ENCODE assay signal across 8 cellular contexts in the genomic region with DNA sequence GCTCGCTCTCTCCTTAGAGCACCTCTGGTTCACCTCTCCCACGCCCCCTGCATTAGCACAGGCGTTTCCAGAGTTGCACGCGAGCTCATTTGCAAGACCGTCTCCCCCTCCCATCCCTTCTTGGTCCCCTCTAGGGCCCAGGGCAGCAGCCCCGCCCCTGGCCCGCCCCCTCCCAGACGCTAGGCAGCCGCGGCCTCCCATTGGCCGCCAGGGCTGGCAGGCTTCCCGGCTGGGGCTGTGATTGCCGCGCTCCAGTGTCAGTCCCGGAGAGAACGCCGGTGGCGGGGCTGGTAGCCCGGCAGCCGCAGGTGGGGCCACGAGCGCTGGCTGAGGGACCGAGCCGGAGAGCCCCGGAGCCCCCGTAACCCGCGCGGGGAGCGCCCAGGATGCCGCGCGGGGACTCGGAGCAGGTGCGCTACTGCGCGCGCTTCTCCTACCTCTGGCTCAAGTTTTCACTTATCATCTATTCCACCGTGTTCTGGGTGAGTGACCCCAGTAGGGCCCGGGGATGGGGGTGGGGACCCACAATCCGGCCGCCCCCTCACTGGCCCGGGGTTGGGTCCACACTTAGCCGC. TPM values are rescaled to one million over a fixed set of nuclear protein-coding genes. Genes with fewer than 3 reads are reported as not detected.
DNase-seq lines count a peak whose midpoint lies in the region; ATAC-seq and TF ChIP-seq lines count a peak whose summit lies in the region.

Gene TSPAN15 (plus strand): TSS at position 257 of the 575 bp plus-strand sequence. CDS start 130 bp downstream, at position 387.

- H4K20me1 ChIP-seq in Loucy (ENCODE audit: insufficient read depth, low read length, poor library complexity, severe bottlenecking): no peaks in the 10 kb centered on the region

- DNase-seq in COLO668 (lab: John Stamatoyannopoulos, UW; ENCODE audit: unreplicated experiment) (peak; percentile 92), glomerular visceral epithelial cell (ENCODE audit: extremely low spot score) (peak; percentile 79), nucleus accumbens (lab: John Stamatoyannopoulos, UW) (peak in 55 of 56 donors; percentile 55 to 98 (median 91))
- DNase-seq in activated naive CD4-positive, alpha-beta T cell treated with anti-CD3 and anti-CD28 coated beads, Interleukin-2, amount 50 U/mL, for 16 hours: peak; percentile 81

- H3K9me2 ChIP-seq in Loucy (replicated peaks; ENCODE audit: low read depth, low read length): no peaks in the 10 kb centered on the region

- peak within 1 kb of the TSS; percentile 60 for H3K4me3 ChIP-seq in Loucy (ENCODE audit: low read length, poor library complexity, severe bottlenecking)

- H3K36me3 ChIP-seq in Loucy (ENCODE audit: insufficient read depth, low read length): no peaks in the 10 kb centered on the region

- no peak within 1 kb of the TSS for H3K9ac ChIP-seq in Loucy (ENCODE audit: low read depth, low read length, poor library complexity, severe bottlenecking)

- no peaks in the 10 kb centered on the region for H3K79me2 ChIP-seq in Loucy (ENCODE audit: insufficient read depth, low read length)

- H3F3A ChIP-seq in Loucy (ENCODE audit: low read depth): no peaks in the 10 kb centered on the region

- H3K4me2 ChIP-seq in Loucy (ENCODE audit: low read depth, low read length, poor library complexity, severe bottlenecking): peak within 1 kb of the TSS; percentile 52

- peak; percentile 84 for ATAC-seq in GM21619 (IDR thresholded peaks at IDR 0.05; ENCODE audit: unreplicated experiment)
- peak; percentile 91 for ATAC-seq in SK-N-SH treated with all-trans-retinoic acid at 6 μM for 48 hours

- peak within 1 kb of the TSS; percentile 72 for H2AFZ ChIP-seq in Loucy (ENCODE audit: low read length)

- no peaks in the 10 kb centered on the region for H3K9me3 ChIP-seq in Loucy (ENCODE audit: insufficient read depth, low read depth, low read length)

- no peak for TF ChIP-seq CTCF in Loucy (conservative IDR thresholded peaks at IDR 0.05; ENCODE audit: low read length)
- no peak for TF ChIP-seq CTCF in subcutaneous adipose tissue (IDR thresholded peaks at IDR 0.05; ENCODE audit: low read depth)

- peaks cover 14% of the 10 kb centered on the region for H3K4me1 ChIP-seq in Loucy (ENCODE audit: insufficient read depth, low read length, poor library complexity, severe bottlenecking)

- H3K27me3 ChIP-seq in Loucy (ENCODE audit: insufficient read depth, low read length, poor library complexity, severe bottlenecking): no peaks in the 10 kb centered on the region

TF ChIP-seq in SK-N-SH treated with all-trans-retinoic acid at 6 μM for 48 hours, 23 proteins besides CTCF, POLR2A, EP300 and RAD21:
- TF ChIP-seq ZC3H10 (CRISPR knock-in tag; IDR thresholded peaks at IDR 0.05) (no peak), BACH2 (CRISPR knock-in tag; IDR thresholded peaks at IDR 0.05; ENCODE audit: borderline replicate concordance) (no peak), PPARA (CRISPR knock-in tag; IDR thresholded peaks at IDR 0.05; ENCODE audit: borderline replicate concordance) (no peak), ESRRG (CRISPR knock-in tag; IDR thresholded peaks at IDR 0.05) (no peak), CREB5 (CRISPR knock-in tag; IDR thresholded peaks at IDR 0.05; ENCODE audit: low read depth) (no peak), ZNF8 (CRISPR knock-in tag; IDR thresholded peaks at IDR 0.05) (no peak)
- TF ChIP-seq, protein P1, sequence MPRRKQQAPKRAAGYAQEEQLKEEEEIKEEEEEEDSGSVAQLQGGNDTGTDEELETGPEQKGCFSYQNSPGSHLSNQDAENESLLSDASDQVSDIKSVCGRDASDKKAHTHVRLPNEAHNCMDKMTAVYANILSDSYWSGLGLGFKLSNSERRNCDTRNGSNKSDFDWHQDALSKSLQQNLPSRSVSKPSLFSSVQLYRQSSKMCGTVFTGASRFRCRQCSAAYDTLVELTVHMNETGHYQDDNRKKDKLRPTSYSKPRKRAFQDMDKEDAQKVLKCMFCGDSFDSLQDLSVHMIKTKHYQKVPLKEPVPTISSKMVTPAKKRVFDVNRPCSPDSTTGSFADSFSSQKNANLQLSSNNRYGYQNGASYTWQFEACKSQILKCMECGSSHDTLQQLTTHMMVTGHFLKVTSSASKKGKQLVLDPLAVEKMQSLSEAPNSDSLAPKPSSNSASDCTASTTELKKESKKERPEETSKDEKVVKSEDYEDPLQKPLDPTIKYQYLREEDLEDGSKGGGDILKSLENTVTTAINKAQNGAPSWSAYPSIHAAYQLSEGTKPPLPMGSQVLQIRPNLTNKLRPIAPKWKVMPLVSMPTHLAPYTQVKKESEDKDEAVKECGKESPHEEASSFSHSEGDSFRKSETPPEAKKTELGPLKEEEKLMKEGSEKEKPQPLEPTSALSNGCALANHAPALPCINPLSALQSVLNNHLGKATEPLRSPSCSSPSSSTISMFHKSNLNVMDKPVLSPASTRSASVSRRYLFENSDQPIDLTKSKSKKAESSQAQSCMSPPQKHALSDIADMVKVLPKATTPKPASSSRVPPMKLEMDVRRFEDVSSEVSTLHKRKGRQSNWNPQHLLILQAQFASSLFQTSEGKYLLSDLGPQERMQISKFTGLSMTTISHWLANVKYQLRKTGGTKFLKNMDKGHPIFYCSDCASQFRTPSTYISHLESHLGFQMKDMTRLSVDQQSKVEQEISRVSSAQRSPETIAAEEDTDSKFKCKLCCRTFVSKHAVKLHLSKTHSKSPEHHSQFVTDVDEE (CRISPR knock-in tag; IDR thresholded peaks at IDR 0.05): no peak

RNA-seq across cellular contexts. Expression of gene TSPAN15, which starts in this region (rescaled TPM):
- 100 to 1,000 TPM in 2 of 4 donors, 10 to 100 TPM in 2; 60.6 to 140 (median 103) TPM for total RNA-seq in subcutaneous adipose tissue

Comparison
In these comparisons a context has a peak if more than half of its experiments do, and no peak if none do; other contexts are left out.
1. Peak in every context shown above with its lines: DNase-seq, ATAC-seq and H3K4me3 ChIP-seq.